19 cellular contexts compared by ENCODE assay signal in the genomic region with DNA sequence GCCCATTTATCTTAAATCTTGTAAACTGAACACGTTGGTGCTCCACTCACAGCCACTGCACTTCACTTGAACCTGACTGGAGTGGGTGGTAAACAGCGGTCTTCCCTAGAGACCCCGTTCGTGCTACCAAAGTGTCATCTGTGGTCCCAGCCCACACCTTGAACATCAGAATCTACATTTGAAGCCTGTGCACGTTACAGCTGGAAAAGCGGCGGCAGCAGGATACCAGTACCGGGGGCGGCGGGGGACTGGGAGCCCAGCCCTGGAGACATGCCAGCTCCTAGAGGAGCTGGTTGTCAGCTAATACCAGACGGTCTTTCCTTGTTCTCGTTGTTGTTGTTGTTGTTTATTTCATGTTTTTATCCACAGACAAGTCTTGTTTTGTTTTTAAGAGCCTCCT.
DNase-seq lines count a peak whose midpoint lies in the region; ATAC-seq and FAIRE-seq lines count a peak whose summit lies in the region.
"Had no signal": no experiment of that assay in that cellular context is flagged by ENCODE, and none has a peak within 500 bp of the region (broad histone marks: within the 10 kb centered on the region; RNA-seq: fewer than 3 reads in every experiment).

No MANE protein-coding gene starts in this region.

- no peaks in the 10 kb centered on the region for H3K27me3 ChIP-seq in mesenchymal stem cell (ENCODE audit: control insufficient read depth in 1 of 2, insufficient read depth in 1 of 2, low read length in 2 of 2)
- H3K27me3 ChIP-seq: ovary had no signal

- DNase-seq in Right ventricle myocardium inferior (ENCODE audit: missing footprints): no peak
- DNase-seq in cardiac septum (ENCODE audit: low spot score): no peak
- peak; percentile 70 for DNase-seq in astrocyte of the hippocampus (ENCODE audit: low read depth, low spot score)
- DNase-seq in mesenchymal stem cell: no peak
- DNase-seq in activated T-cell treated with anti-CD3 and anti-CD28 coated beads, Interleukin-2, amount 50 U/mL, for 1 hour: no peak
- DNase-seq in frontal cortex (ENCODE audit: low spot score in 2 of 2): no peak
- DNase-seq in 8988T: no peak
- DNase-seq in NCI-H345 (lab: John Stamatoyannopoulos, UW): no peak
- DNase-seq: ACHN; activated CD4-positive, alpha-beta T cell treated with anti-CD3 and anti-CD28 coated beads, Interleukin-2, amount 10 ng/mL, durations not matched to agents 7 days and 5 days; activated naive CD8-positive, alpha-beta T cell treated with anti-CD3 and anti-CD28 coated beads for 36 hours; activated T-cell treated with anti-CD3 and anti-CD28 coated beads for 4 hours; Karpas-422; NK-92 treated with Interleukin-12 subunit alpha and Interleukin-12 subunit beta, amount 100 ng/mL, for 24 hours; stimulated activated CD4-positive, alpha-beta T cell treated with anti-CD3 and anti-CD28 coated beads, Interleukin-12 subunit alpha, Interleukin-12 subunit beta, amount 100 ng/mL, for 4 hours; T1000 had no signal

- H3K4ac ChIP-seq in mesenchymal stem cell (ENCODE audit: low read depth in 1 of 2, low read length in 2 of 2): peak overlapping the region in 1 of 2 experiments; percentile 42

- peaks cover 7% of the 10 kb centered on the region for H3K4me1 ChIP-seq in mesenchymal stem cell (ENCODE audit: control insufficient read depth, insufficient read depth, low read depth, low read length)

- H3K9me3 ChIP-seq in mesenchymal stem cell (ENCODE audit: control insufficient read depth, low read length): no peaks in the 10 kb centered on the region
- H3K9me3 ChIP-seq: ovary had no signal

- H2BK12ac ChIP-seq in mesenchymal stem cell (ENCODE audit: low read length in 2 of 2): no peak overlapping the region

- no peak overlapping the region for H2BK5ac ChIP-seq in mesenchymal stem cell (ENCODE audit: low read depth, low read length, poor library complexity, severe bottlenecking)

- H3K14ac ChIP-seq in mesenchymal stem cell (ENCODE audit: low read length in 2 of 2): no peak overlapping the region

- H3K4me3 ChIP-seq in mesenchymal stem cell (ENCODE audit: insufficient read depth in 1 of 2, low read depth in 1 of 2, low read length in 2 of 2): no peak overlapping the region
- H3K4me3 ChIP-seq: ovary had no signal

- no peak overlapping the region for H4K8ac ChIP-seq in mesenchymal stem cell (ENCODE audit: low read length)

- peak; percentile 26 for ATAC-seq in Right ventricle myocardium inferior

- H3K79me1 ChIP-seq in mesenchymal stem cell (replicated peaks; ENCODE audit: low read length, poor library complexity, severe bottlenecking): peaks cover 27% of the 10 kb centered on the region

- no peak overlapping the region for H3K4me2 ChIP-seq in mesenchymal stem cell (ENCODE audit: low read length, poor library complexity, severe bottlenecking)

- peak overlapping the region; percentile 69 for H2AK5ac ChIP-seq in mesenchymal stem cell (ENCODE audit: low read length, severe bottlenecking)

- WGBS in mesenchymal stem cell: 83% methylated on average over 12 of the region's 12 CpGs

- no peak overlapping the region for H3K9ac ChIP-seq in mesenchymal stem cell (ENCODE audit: low read length)

- no peak overlapping the region for H2BK120ac ChIP-seq in mesenchymal stem cell (ENCODE audit: low read depth, low read length)

- H2BK15ac ChIP-seq in mesenchymal stem cell (ENCODE audit: low read depth, poor library complexity, severe bottlenecking): no peak overlapping the region

- H2AFZ ChIP-seq in mesenchymal stem cell (ENCODE audit: low read depth, low read length): no peak overlapping the region

- FAIRE-seq in frontal cortex (lab: Jason Lieb, UNC): no peak
- FAIRE-seq: islet of Langerhans had no signal

- intact Hi-C loops in Right ventricle myocardium inferior (cut with DNase I) (no loop called here), cardiac septum (cut with DNase I) (no loop called here)

- H3K23ac ChIP-seq in mesenchymal stem cell (ENCODE audit: low read length in 2 of 2): no peak overlapping the region

- H3K18ac ChIP-seq in mesenchymal stem cell (ENCODE audit: low read depth in 1 of 2, low read length in 2 of 2): no peak overlapping the region

- H3K27ac ChIP-seq in mesenchymal stem cell (ENCODE audit: low read length, poor library complexity, severe bottlenecking): no peak overlapping the region
- H3K27ac ChIP-seq: HL-60, ovary had no signal

- H3K36me3 ChIP-seq in mesenchymal stem cell (ENCODE audit: control insufficient read depth in 1 of 2, insufficient read depth in 2 of 2, low read depth in 1 of 2, low read length in 2 of 2): no peaks in the 10 kb centered on the region
- H3K36me3 ChIP-seq: ovary had no signal

- H4K91ac ChIP-seq in mesenchymal stem cell (ENCODE audit: low read length): peak overlapping the region; percentile 28
